In the genomic region with DNA sequence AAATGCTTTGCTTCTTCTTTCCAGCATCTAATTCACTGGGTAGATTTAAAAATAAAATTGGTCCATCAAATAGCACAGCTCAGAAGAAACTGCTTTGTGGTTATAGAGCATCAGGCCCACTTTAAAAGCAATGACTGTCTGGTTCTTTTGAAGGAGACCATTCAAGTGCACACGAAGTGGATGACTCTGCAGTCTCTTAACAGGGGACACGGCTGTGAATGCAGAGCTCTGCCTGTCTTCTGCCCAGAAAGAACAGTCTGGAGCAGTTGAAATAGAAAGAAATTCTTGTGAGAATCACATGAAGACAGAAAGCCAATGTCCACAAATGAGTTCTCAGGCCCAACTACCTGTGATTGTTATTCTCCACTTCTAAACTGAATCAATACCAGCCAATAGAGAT, we compare ENCODE assay signal across 17 cellular contexts.
"Had no signal": no experiment of that assay in that cellular context is flagged by ENCODE, and none has a peak within 500 bp of the region (broad histone marks: within the 10 kb centered on the region; RNA-seq: fewer than 3 reads in every experiment).

No MANE protein-coding gene starts in this region.

- ATAC-seq: activated CD8-positive, alpha-beta T cell treated with anti-CD3 and anti-CD28 coated beads, Interleukin-2, amount 10 ng/mL, durations not matched to agents 7 days and 5 days; body of pancreas; esophagus mucosa; left ventricle myocardium superior; natural killer cell treated with Interleukin-12 subunit alpha and Interleukin-12 subunit beta and Interleukin-15 and Interleukin-18, amount 100 ng/mL, for 72 hours; sciatic nerve had no signal

- H3K27ac ChIP-seq: body of pancreas, coronary artery, thoracic aorta had no signal

- H3K4me3 ChIP-seq: body of pancreas, coronary artery, thoracic aorta had no signal

- H3K36me3 ChIP-seq: thoracic aorta had no signal

- H3K4me1 ChIP-seq: body of pancreas had no signal

- H3K9me3 ChIP-seq: body of pancreas, thoracic aorta had no signal

- DNase-seq: activated B cell treated with CpG ODN at 0.5 μM for 24 hours; activated CD4-positive, alpha-beta T cell treated with anti-CD3 and anti-CD28 coated beads, Interleukin-2, amount 10 ng/mL, durations not matched to agents 24 days and 14 days; activated CD8-positive, alpha-beta memory T cell treated with anti-CD3 and anti-CD28 coated beads, Interleukin-2, amount 50 U/mL, for 4 hours; activated CD8-positive, alpha-beta T cell treated with anti-CD3 and anti-CD28 coated beads, Interleukin-2, amount 10 ng/mL, durations not matched to agents 7 days and 5 days; activated gamma-delta T cell; activated T-cell treated with anti-CD3 and anti-CD28 coated beads, Interleukin-2, amount 50 U/mL, for 48 hours; amniotic stem cell; body of pancreas; kidney glomerular epithelial cell; left ventricle myocardium superior; mesendoderm; stimulated activated CD4-positive, alpha-beta T cell treated with anti-CD3 and anti-CD28 coated beads, Interleukin-1b, Interleukin-23, amount 100 ng/mL, for 48 hours had no signal

- H3K27me3 ChIP-seq: body of pancreas had no signal
